In genomic region chr2:190179754-190180312, GRCh38 we compare ENCODE assay signal across 8 cellular contexts.
DNase-seq lines count a peak whose midpoint lies in the region; ATAC-seq, FAIRE-seq and TF ChIP-seq lines count a peak whose summit lies in the region.

No MANE protein-coding gene starts in this region.

- no peaks in the 10 kb centered on the region for H3K9me2 ChIP-seq in OCI-LY1 (ENCODE audit: low read depth, low read length)

- no peaks in the 10 kb centered on the region for H3K27me3 ChIP-seq in OCI-LY1 (ENCODE audit: insufficient read depth, low read length)
- H3K27me3 ChIP-seq in prostate gland (replicated peaks; ENCODE audit: insufficient read depth) = no peaks in the 10 kb centered on the region

- no peaks in the 10 kb centered on the region for H3K79me2 ChIP-seq in OCI-LY1 (ENCODE audit: insufficient read depth, low read length)

- H3K36me3 ChIP-seq in OCI-LY1 (ENCODE audit: insufficient read depth, low read length) = no peaks in the 10 kb centered on the region
- no peaks in the 10 kb centered on the region for H3K36me3 ChIP-seq in prostate gland

- H3K4me2 ChIP-seq in OCI-LY1 (ENCODE audit: low read length) = peak overlapping the region; percentile 96

- H2AFZ ChIP-seq in OCI-LY1 (ENCODE audit: low read length) = no peak overlapping the region

- H3F3A ChIP-seq in OCI-LY1 (ENCODE audit: insufficient read depth, low read length) = no peaks in the 10 kb centered on the region

- TF ChIP-seq CTCF in OCI-LY1 (IDR thresholded peaks at IDR 0.05; ENCODE audit: low read length) (no peak), fibroblast of pulmonary artery (IDR thresholded peaks at IDR 0.05; ENCODE audit: low read length, missing control alignments) (no peak), prostate gland (IDR thresholded peaks at IDR 0.05) (no peak)

- FAIRE-seq in GM12892 (lab: Jason Lieb, UNC) = peak; percentile 81

- TF ChIP-seq POLR2A in GM12892 (IDR thresholded peaks at IDR 0.05; ENCODE audit: low read depth, low read length) (no peak), prostate gland (IDR thresholded peaks at IDR 0.05) (no peak), GM18505 (IDR thresholded peaks at IDR 0.05; ENCODE audit: borderline replicate concordance, extremely low read depth, insufficient read depth, insufficient read length) (no peak)

- H3K9ac ChIP-seq in OCI-LY1 (ENCODE audit: low read length) = peak overlapping the region; percentile 64; the same call in 1 of the 2 replicates

- H3K27ac ChIP-seq in OCI-LY1 (ENCODE audit: low read depth, low read length, poor library complexity, severe bottlenecking) (no peak overlapping the region), prostate gland (peak overlapping the region; percentile 76 to 80)

- no peak for DNase-seq in GM12892 (ENCODE audit: insufficient read length)
- DNase-seq in fibroblast of pulmonary artery (ENCODE audit: low read depth) = no peak
- DNase-seq in prostate gland (ENCODE audit: low spot score) = no peak
- DNase-seq in CD1c-positive myeloid dendritic cell (ENCODE audit: extremely low spot score) = no peak
- DNase-seq in dermis blood vessel endothelial cell = no peak
- no peak for DNase-seq in left lobe of liver (ENCODE audit: low spot score)

- H3K4me1 ChIP-seq in OCI-LY1 (ENCODE audit: insufficient read depth, low read length, severe bottlenecking) (peaks cover 11% of the 10 kb centered on the region), prostate gland (replicated peaks) (peaks cover 4% of the 10 kb centered on the region)

- WGBS in prostate gland = 36% methylated on average over 13 of the region's 13 CpGs

- H3K9me3 ChIP-seq in OCI-LY1 (ENCODE audit: low read length) = no peaks in the 10 kb centered on the region
- H3K9me3 ChIP-seq in prostate gland = no peaks in the 10 kb centered on the region

- intact Hi-C loops in prostate gland (cut with DNase I) = loop anchor here (5.0 to 10.0 kb wide), 4 partner anchors 58 to 375 kb away; no protein-coding TSS in a partner anchor

- H4K20me1 ChIP-seq in OCI-LY1 (ENCODE audit: insufficient read depth, low read length) = no peaks in the 10 kb centered on the region

- peak overlapping the region; percentile 81 for H3K4me3 ChIP-seq in OCI-LY1 (ENCODE audit: low read depth, low read length, poor library complexity, severe bottlenecking)
- peak overlapping the region; percentile 58 for H3K4me3 ChIP-seq in fibroblast of pulmonary artery (replicated peaks; ENCODE audit: low read depth, low read length)
- H3K4me3 ChIP-seq in prostate gland = peak overlapping the region; percentile 46 to 49

- ATAC-seq in GM18505 (IDR thresholded peaks at IDR 0.05; ENCODE audit: unreplicated experiment) (no peak), left lobe of liver (no peak)
